Comparison of ENCODE assay signal across 35 cellular contexts in the genomic region with DNA sequence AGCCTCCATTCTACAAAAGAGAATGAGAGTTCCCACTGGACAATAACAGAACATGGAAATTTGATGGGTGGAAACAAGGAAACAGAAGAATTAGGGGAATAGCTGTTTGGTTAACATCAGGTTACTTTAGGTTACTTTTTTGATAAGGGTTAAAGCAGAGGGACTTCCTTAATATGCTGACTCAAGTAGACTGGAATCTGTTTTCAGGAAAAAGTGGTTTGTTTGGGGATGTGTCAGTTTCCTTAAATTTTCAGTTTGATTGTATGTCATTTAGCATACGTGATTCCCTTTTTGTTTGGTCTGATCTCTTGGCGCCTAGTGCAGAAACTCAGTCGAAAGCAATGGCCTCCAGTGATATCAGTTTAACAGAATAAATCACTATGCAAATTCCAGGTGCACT.
"Had no signal": no experiment of that assay in that cellular context is flagged by ENCODE, and none has a peak within 500 bp of the region (broad histone marks: within the 10 kb centered on the region; RNA-seq: fewer than 3 reads in every experiment).

No MANE protein-coding gene starts in this region.

- H3K27me3 ChIP-seq: cardiac muscle cell, MG63, Peyer's patch, SJSA1 had no signal

- H3K36me3 Mint-ChIP-seq: activated naive CD4-positive, alpha-beta T cell treated with anti-CD3 and anti-CD28 coated beads, Interleukin-2, amount 10 ng/mL, durations not matched to agents 7 days and 5 days; activated naive CD8-positive, alpha-beta T cell had no signal

- H3K4me1 ChIP-seq: Peyer's patch, SJSA1 had no signal

- H3K36me3 ChIP-seq: cardiac muscle cell, MG63, Peyer's patch, SJSA1 had no signal

- H3K27ac ChIP-seq: cardiac muscle cell, Peyer's patch, SJSA1 had no signal

- H3K9me3 ChIP-seq: MG63, Peyer's patch, SJSA1 had no signal

- H3K4me1 Mint-ChIP-seq: activated CD4-positive, alpha-beta T cell treated with anti-CD3 and anti-CD28 coated beads for 36 hours; activated CD4-positive, alpha-beta T cell treated with anti-CD3 and anti-CD28 coated beads, Interleukin-2, amount 10 ng/mL, durations not matched to agents 7 days and 5 days; activated naive CD4-positive, alpha-beta T cell treated with anti-CD3 and anti-CD28 coated beads, Interleukin-2, amount 10 ng/mL, durations not matched to agents 7 days and 5 days; activated naive CD8-positive, alpha-beta T cell treated with anti-CD3 and anti-CD28 coated beads, Interleukin-2, amount 50 U/mL, for 24 hours; central memory CD8-positive, alpha-beta T cell had no signal

- ATAC-seq: activated CD4-positive, alpha-beta T cell treated with anti-CD3 and anti-CD28 coated beads for 36 hours; activated CD4-positive, CD25-positive, alpha-beta regulatory T cell treated with anti-CD3 and anti-CD28 coated beads, Interleukin-2, amount 50 U/mL, for 24 hours; activated CD8-positive, alpha-beta T cell treated with anti-CD3 and anti-CD28 coated beads, Interleukin-2, amount 10 ng/mL, durations not matched to agents 7 days and 5 days; activated naive CD8-positive, alpha-beta T cell treated with anti-CD3 and anti-CD28 coated beads, Interleukin-2, amount 50 U/mL, for 24 hours; activated T-cell treated with anti-CD3 and anti-CD28 coated beads, Interleukin-2, amount 50 U/mL, for 4 hours; PC-3; WTC11 had no signal

- H3K27me3 Mint-ChIP-seq: activated CD4-positive, alpha-beta T cell treated with anti-CD3 and anti-CD28 coated beads for 36 hours; activated CD4-positive, alpha-beta T cell treated with anti-CD3 and anti-CD28 coated beads, Interleukin-2, amount 10 ng/mL, durations not matched to agents 7 days and 5 days; activated naive CD4-positive, alpha-beta T cell treated with anti-CD3 and anti-CD28 coated beads, Interleukin-2, amount 10 ng/mL, durations not matched to agents 7 days and 5 days; activated naive CD8-positive, alpha-beta T cell; activated naive CD8-positive, alpha-beta T cell treated with anti-CD3 and anti-CD28 coated beads, Interleukin-2, amount 50 U/mL, for 24 hours; central memory CD8-positive, alpha-beta T cell had no signal

- H3K4me2 ChIP-seq: SK-N-SH had no signal

- H3K27ac Mint-ChIP-seq: activated CD4-positive, alpha-beta T cell treated with anti-CD3 and anti-CD28 coated beads for 36 hours; activated CD4-positive, alpha-beta T cell treated with anti-CD3 and anti-CD28 coated beads, Interleukin-2, amount 10 ng/mL, durations not matched to agents 7 days and 5 days; activated CD8-positive, alpha-beta T cell treated with anti-CD3 and anti-CD28 coated beads, Interleukin-2, amount 10 ng/mL, durations not matched to agents 7 days and 5 days; activated naive CD4-positive, alpha-beta T cell treated with anti-CD3 and anti-CD28 coated beads, Interleukin-2, amount 10 ng/mL, durations not matched to agents 7 days and 5 days; activated naive CD8-positive, alpha-beta T cell; activated naive CD8-positive, alpha-beta T cell treated with anti-CD3 and anti-CD28 coated beads, Interleukin-2, amount 50 U/mL, for 24 hours; activated T-helper 1 cell treated with anti-CD3 and anti-CD28 coated beads, Interleukin-12 subunit alpha, Interleukin-12 subunit beta, Interleukin-2, Interleukin-4 antibody, amounts not matched to agents 30 ng/mL and 10 ng/mL and 1 ng/mL, durations not matched to agents 14 hours and 24 hours and 36 hours; T-helper 1 cell treated with Interleukin-12 subunit alpha and Interleukin-12 subunit beta and Interleukin-4 antibody, amounts not matched to agents 30 μg/mL and 1 μg/mL, for 36 hours; T-helper 2 cell treated with Interferon-gamma antibody and Interleukin-4, amounts not matched to agents 5 μg/mL and 100 μg/mL, for 36 hours; WTC11 had no signal

- H3K4me3 Mint-ChIP-seq: activated CD4-positive, alpha-beta T cell treated with anti-CD3 and anti-CD28 coated beads for 36 hours; activated CD4-positive, alpha-beta T cell treated with anti-CD3 and anti-CD28 coated beads, Interleukin-2, amount 10 ng/mL, durations not matched to agents 7 days and 5 days; activated CD8-positive, alpha-beta T cell treated with anti-CD3 and anti-CD28 coated beads, Interleukin-2, amount 10 ng/mL, durations not matched to agents 7 days and 5 days; activated naive CD4-positive, alpha-beta T cell treated with anti-CD3 and anti-CD28 coated beads, Interleukin-2, amount 10 ng/mL, durations not matched to agents 7 days and 5 days; activated naive CD8-positive, alpha-beta T cell; activated naive CD8-positive, alpha-beta T cell treated with anti-CD3 and anti-CD28 coated beads, Interleukin-2, amount 50 U/mL, for 24 hours; activated T-cell treated with anti-CD3 and anti-CD28 coated beads, Interleukin-2, amount 50 U/mL, for 4 hours; activated T-helper 1 cell treated with anti-CD3 and anti-CD28 coated beads, Interleukin-12 subunit alpha, Interleukin-12 subunit beta, Interleukin-2, Interleukin-4 antibody, amounts not matched to agents 30 ng/mL and 10 ng/mL and 1 ng/mL, durations not matched to agents 14 hours and 24 hours and 36 hours; central memory CD8-positive, alpha-beta T cell; T-helper 1 cell treated with Interleukin-12 subunit alpha and Interleukin-12 subunit beta and Interleukin-4 antibody, amounts not matched to agents 30 μg/mL and 1 μg/mL, for 36 hours; T-helper 2 cell treated with Interferon-gamma antibody and Interleukin-4, amounts not matched to agents 5 μg/mL and 100 μg/mL, for 36 hours; WTC11 had no signal

- H3K4me3 ChIP-seq: cardiac muscle cell, MG63, Peyer's patch, SJSA1 had no signal

- H3K9ac ChIP-seq: SK-N-SH had no signal

- DNase-seq: activated CD4-positive, alpha-beta T cell treated with anti-CD3 and anti-CD28 coated beads for 36 hours; activated CD4-positive, alpha-beta T cell treated with anti-CD3 and anti-CD28 coated beads, Interleukin-2, amount 10 ng/mL, durations not matched to agents 7 days and 5 days; activated CD4-positive, alpha-beta T cell treated with anti-CD3 and anti-CD28 coated beads, Interleukin-2, amount 50 U/mL, for 48 hours; activated CD8-positive, alpha-beta T cell treated with anti-CD3 and anti-CD28 coated beads, Interleukin-2, amount 10 ng/mL, durations not matched to agents 7 days and 5 days; activated naive CD4-positive, alpha-beta T cell treated with anti-CD3 and anti-CD28 coated beads, Interleukin-2, amount 10 ng/mL, durations not matched to agents 7 days and 5 days; activated naive CD8-positive, alpha-beta T cell treated with anti-CD3 and anti-CD28 coated beads, Interleukin-2, amount 50 U/mL, for 24 hours; activated T-cell treated with anti-CD3 and anti-CD28 coated beads, Interleukin-2, amount 50 U/mL, for 4 hours; anterior cingulate cortex; Karpas-422; KBM-7; MG63; NCI-H1048; NCI-H1105 treated with DMSO at 0.1 percent for 48 hours; NCI-H1436; NCI-H1694; NCI-H1930; NCI-H2081 treated with DMSO at 0.1 percent for 48 hours; NCI-H345; NCI-H524 treated with DMSO at 0.1 percent for 48 hours; NCI-H748 treated with DMSO at 0.1 percent for 48 hours; NK-92 treated with Interleukin-12 subunit alpha and Interleukin-12 subunit beta, amount 100 ng/mL, for 24 hours; PC-3; Peyer's patch; RPMI8226; SHP77 treated with DMSO at 0.1 percent for 48 hours; SK-N-SH had no signal
